Comparison of ENCODE assay signal across 8 cellular contexts in the genomic region with DNA sequence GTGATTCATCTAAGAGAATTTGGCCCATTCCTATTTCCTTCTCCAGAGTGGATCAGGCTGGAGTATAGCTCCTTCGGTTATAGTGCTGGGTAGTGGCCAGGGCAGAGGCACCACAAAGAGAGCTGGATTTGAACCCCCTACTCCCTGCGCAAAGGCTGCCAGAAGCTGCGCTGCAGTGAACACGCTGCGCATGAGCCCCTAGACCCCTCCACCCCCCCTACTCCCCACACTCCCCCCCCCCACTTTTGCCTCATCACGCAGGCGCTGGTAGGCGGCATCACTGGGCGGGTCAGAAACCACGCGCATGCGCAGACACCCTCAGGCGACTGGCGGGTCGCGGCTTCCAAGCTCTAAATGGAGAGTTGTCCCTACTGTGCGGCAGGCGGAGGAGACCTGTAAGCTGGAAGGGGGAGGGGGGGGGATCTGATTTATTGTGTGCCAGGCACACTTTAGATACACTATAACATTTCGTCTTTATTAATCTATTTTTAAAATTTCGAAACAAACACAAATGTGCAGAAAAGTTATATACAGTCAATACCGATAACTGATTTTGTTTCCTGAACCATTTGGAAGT. TPM values are rescaled to one million over a fixed set of nuclear protein-coding genes. Genes with fewer than 3 reads are reported as not detected.
DNase-seq lines count a peak whose midpoint lies in the region; ATAC-seq and TF ChIP-seq lines count a peak whose summit lies in the region.

No MANE protein-coding gene starts in this region.

- no peaks in the 10 kb centered on the region for H3K9me3 ChIP-seq in A673 (ENCODE audit: low read depth, low read length, poor library complexity, severe bottlenecking)

- H3K9me3 Mint-ChIP-seq in nephron progenitor cell = no peaks in the 10 kb centered on the region

- POLR2A ChIA-PET in A673 (lab: Charles Lee; ENCODE audit: low non-redundant PET) = interaction anchor here (0.6 to 0.9 kb wide), 4 partner anchors 15 to 127 kb away, joined by 5 to 18 read pairs (median 6); a partner anchor contains a TSS

- H3K36me3 Mint-ChIP-seq in nephron progenitor cell (ENCODE audit: low read depth) = peaks cover 20% of the 10 kb centered on the region

- CTCF ChIA-PET in A673 (lab: Charles Lee) = interaction anchor here (0.5 to 1.4 kb wide), 6 partner anchors 11 to 204 kb away, joined by 3 to 26 read pairs (median 4); a partner anchor contains a TSS

- no TSS peak for BruUV-seq in A673 (replicated peaks; lab: Mats Ljungman, UMichigan)

- peak; percentile 95 for DNase-seq in A673 (ENCODE audit: low spot score)
- peak; percentile 70 for DNase-seq in LHCN-M2 (ENCODE audit: low read depth)
- DNase-seq in activated effector memory CD4-positive, alpha-beta T cell treated with anti-CD3 and anti-CD28 coated beads, Interleukin-2, amount 50 U/mL, for 16 hours = peak; percentile 96
- DNase-seq in fibroblast of villous mesenchyme (ENCODE audit: low read depth) = peak; percentile 90
- peak; percentile 97 for DNase-seq in nephron progenitor cell
- DNase-seq in stimulated activated naive CD8-positive, alpha-beta T cell treated with anti-CD3 and anti-CD28 coated beads, Interleukin-15, Interleukin-2, amounts not matched to agents 100 U/mL and 50 U/mL, for 24 hours = peak; percentile 96

- peaks cover 17% of the 10 kb centered on the region for H3K36me3 ChIP-seq in A673 (ENCODE audit: insufficient read depth, low read length, poor library complexity, severe bottlenecking)

- intact Hi-C loops in A673 (cut with micrococcal nuclease; ENCODE audit: unreplicated experiment) = loop anchor here (2.0 to 5.0 kb wide), 3 partner anchors 39 to 205 kb away; a partner anchor contains a TSS

- no peak for TF ChIP-seq CTCF in A673 (conservative IDR thresholded peaks at IDR 0.05; ENCODE audit: low read depth, low read length)
- no peak for TF ChIP-seq CTCF in fibroblast of villous mesenchyme (IDR thresholded peaks at IDR 0.05; ENCODE audit: insufficient read depth, low read depth, low read length)
- TF ChIP-seq CTCF in nephron progenitor cell (IDR thresholded peaks at IDR 0.05) = no peak

- peak overlapping the region; percentile 80 for H3K4me3 Mint-ChIP-seq in nephron progenitor cell

- ATAC-seq in stimulated activated naive CD8-positive, alpha-beta T cell treated with anti-CD3 and anti-CD28 coated beads, Interleukin-15, Interleukin-2, amounts not matched to agents 100 U/mL and 50 U/mL, for 24 hours = peak; percentile 51

- H3K27me3 ChIP-seq in A673 (replicated peaks; ENCODE audit: insufficient read depth, low read depth, low read length, poor library complexity) = no peaks in the 10 kb centered on the region

- TF ChIP-seq POLR2A in GM19193 (IDR thresholded peaks at IDR 0.05; ENCODE audit: extremely low read depth, insufficient read depth, insufficient read length) = peak; percentile 33
- peak; percentile 60 for TF ChIP-seq POLR2A in Raji (IDR thresholded peaks at IDR 0.05; ENCODE audit: insufficient read depth, low read depth, low read length)

- peaks cover 3% of the 10 kb centered on the region for H3K27me3 Mint-ChIP-seq in nephron progenitor cell (ENCODE audit: low read depth, poor library complexity)

- no peak overlapping the region for H3K27ac Mint-ChIP-seq in nephron progenitor cell

- H3K27ac ChIP-seq in A673 (ENCODE audit: low read depth, low read length, poor library complexity, severe bottlenecking) = peak overlapping the region; percentile 70

- H3K4me3 ChIP-seq in A673 (ENCODE audit: low read depth, low read length, poor library complexity, severe bottlenecking) (peak overlapping the region; percentile 48), fibroblast of villous mesenchyme (ENCODE audit: low read depth, low read length) (peak overlapping the region; percentile 67)

- H3K4me1 ChIP-seq in A673 (ENCODE audit: insufficient read depth, low read length, poor library complexity, severe bottlenecking) = peaks cover 13% of the 10 kb centered on the region

- H3K4me1 Mint-ChIP-seq in nephron progenitor cell = peaks cover 44% of the 10 kb centered on the region

RNA-seq across cellular contexts. Expression of a gene that starts 38.7 kb away (rescaled TPM):
- total RNA-seq in A673 (2021) (447 and 457 TPM in 2 replicates), LHCN-M2 (2014; rRNA removed) (325 and 326 TPM in 2 replicates), fibroblast of villous mesenchyme (177 and 255 TPM in 2 replicates)
- polyA plus RNA-seq in LHCN-M2 (2012) = 289 TPM

RNA-seq across cellular contexts. Expression of a gene that starts 58.0 kb away (rescaled TPM):
- total RNA-seq in A673 (2021) = 0.69 and 1.3 TPM in 2 replicates
- total RNA-seq in LHCN-M2 (2014; rRNA removed) = 0.58 and 0.98 TPM in 2 replicates
- polyA plus RNA-seq in LHCN-M2 (2012) = 0.44 TPM
- 0.86 and 0.97 TPM in 2 replicates for total RNA-seq in fibroblast of villous mesenchyme

Comparison
In these comparisons a context has a peak if more than half of its experiments do, and no peak if none do; other contexts are left out.
1. Peak in every context shown above with its lines: DNase-seq, ATAC-seq, H3K4me3 ChIP-seq and H3K27ac ChIP-seq.